ENCODE assay signal across 15 cellular contexts in the genomic region with DNA sequence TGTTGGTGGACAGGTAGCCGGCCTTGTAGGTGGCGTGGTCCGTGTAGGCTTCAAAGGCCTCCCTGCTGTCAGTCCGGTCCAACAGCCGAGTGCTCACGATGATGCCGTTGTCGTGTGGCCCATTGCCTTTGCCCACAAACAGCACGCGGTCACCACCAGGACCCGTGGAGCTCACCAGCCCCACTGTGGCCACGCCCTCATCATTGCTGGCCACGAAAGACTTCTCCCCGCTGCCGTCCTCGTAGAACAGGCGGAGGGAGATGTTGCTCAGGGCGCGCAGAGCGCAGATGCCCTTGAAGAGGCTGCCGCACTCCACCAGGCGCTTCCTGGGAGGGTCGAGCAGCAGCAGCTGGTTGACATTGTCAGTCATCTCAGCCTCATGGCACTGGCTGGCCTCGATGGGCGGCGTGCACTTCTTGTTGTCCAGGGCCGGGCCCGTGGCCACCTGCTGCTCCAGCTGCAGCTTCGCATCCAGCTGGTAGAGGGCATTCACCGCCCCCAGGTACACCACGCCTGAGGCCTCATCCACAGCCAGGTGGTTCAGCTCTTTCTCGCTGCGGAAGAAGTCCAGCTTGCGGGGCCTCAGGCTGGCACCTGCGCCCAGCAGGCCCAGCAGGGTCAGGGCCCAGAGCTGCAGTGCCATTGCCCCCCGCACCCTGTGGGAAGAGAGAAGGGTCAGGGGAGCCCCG.
"Had no signal": no experiment of that assay in that cellular context is flagged by ENCODE, and none has a peak within 500 bp of the region (broad histone marks: within the 10 kb centered on the region; RNA-seq: fewer than 3 reads in every experiment).

No MANE protein-coding gene starts in this region.

- H3K9me3 ChIP-seq: ovary, suprapubic skin, upper lobe of right lung had no signal

- H3K36me3 ChIP-seq: ovary had no signal

- H3K27me3 ChIP-seq: dorsolateral prefrontal cortex, ovary, suprapubic skin, upper lobe of right lung had no signal

- ATAC-seq: activated T-cell treated with anti-CD3 and anti-CD28 coated beads, Interleukin-2, amount 50 U/mL, for 72 hours; esophagus mucosa; upper lobe of right lung had no signal

- H3K27ac ChIP-seq: ovary, suprapubic skin, VCaP had no signal

- DNase-seq: activated CD4-positive, alpha-beta memory T cell treated with anti-CD3 and anti-CD28 coated beads, Interleukin-2, amount 10 ng/mL, durations not matched to agents 7 days and 5 days; activated gamma-delta T cell treated with Interleukin-2 at 50 U/mL for 16 hours; activated naive CD8-positive, alpha-beta T cell treated with anti-CD3 and anti-CD28 coated beads, Interleukin-2, amount 10 ng/mL, durations not matched to agents 7 days and 5 days; activated T-cell treated with anti-CD3 and anti-CD28 coated beads, Interleukin-2, amount 50 U/mL, for 72 hours; aorta; hypothalamus; ovary; stimulated activated CD4-positive, alpha-beta T cell treated with anti-CD3 and anti-CD28 coated beads, Interleukin-12 subunit alpha, Interleukin-12 subunit beta, amount 100 ng/mL, for 4 hours; stimulated activated naive CD4-positive, alpha-beta T cell treated with Interleukin-2 at 50 U/mL for 16 hours; T1000; upper lobe of right lung had no signal

- H3K4me3 ChIP-seq: dorsolateral prefrontal cortex, ovary, suprapubic skin, upper lobe of right lung had no signal
